Comparison of ENCODE assay signal across 13 cellular contexts in the genomic region with DNA sequence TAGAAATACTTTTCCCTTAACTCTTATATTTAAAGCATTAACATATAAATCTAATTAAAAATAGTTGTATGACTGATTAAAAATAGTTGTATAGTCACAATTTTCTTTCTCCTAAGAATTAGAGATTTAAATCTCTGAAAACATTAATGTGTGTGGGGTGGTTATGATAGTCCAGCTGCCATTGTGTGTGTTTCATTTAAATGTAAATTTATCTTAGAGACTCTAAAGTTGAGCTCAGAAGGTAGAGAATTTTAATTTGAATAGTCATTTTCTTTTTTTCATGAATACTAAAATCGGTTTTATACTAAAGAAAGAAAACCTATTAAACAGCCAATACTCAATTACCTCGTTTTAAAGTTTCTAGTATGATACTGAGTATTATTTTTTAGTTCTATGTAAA. TPM values are rescaled to one million over a fixed set of nuclear protein-coding genes. Genes with fewer than 3 reads are reported as not detected.
A peak's percentile ranks its signal among the peaks of the same experiment; 100 is the strongest.
DNase-seq lines count a peak whose midpoint lies in the region; FAIRE-seq and TF ChIP-seq lines count a peak whose summit lies in the region.
"Had no signal": no experiment of that assay in that cellular context is flagged by ENCODE, and none has a peak within 500 bp of the region (broad histone marks: within the 10 kb centered on the region; RNA-seq: fewer than 3 reads in every experiment).

No MANE protein-coding gene starts in this region.

- no peaks in the 10 kb centered on the region for H3K23me2 ChIP-seq in H1 (ENCODE audit: low read depth, low read length)

- TF ChIP-seq RAD21 in H1 (IDR thresholded peaks at IDR 0.05 in 1 of 2, conservative IDR thresholded peaks at IDR 0.05 in 1 of 2; ENCODE audit: low read depth in 2 of 2, low read length in 2 of 2): no peak

- DNase-seq in H1 (ENCODE audit: low read depth in 1 of 2, low spot score in 2 of 2) (no peak), ACHN (no peak), lower leg skin (ENCODE audit: low spot score in 2 of 2) (no peak), posterior cingulate gyrus (no peak)
- DNase-seq: 8988T; CD4-positive, CD25-positive, alpha-beta regulatory T cell; DMS53; GF-D8; H7 had no signal

- no peak overlapping the region for H4K8ac ChIP-seq in H1 (ENCODE audit: extremely low read depth, insufficient read depth, low read length)

- CTCF ChIA-PET in H1 (lab: Charles Lee; ENCODE audit: partially characterized antibody): interaction anchor here (0.6 to 1.0 kb wide), 3 partner anchors 11 to 66 kb away, joined by 3 to 4 read pairs (median 3); no protein-coding TSS in a partner anchor

- no peak overlapping the region; the same call in 1 of the 2 replicates for H3K18ac ChIP-seq in H1 (ENCODE audit: extremely low read depth, low read length)

- 14% methylated on average over 2 of the region's 2 CpGs; no CpG with 5 or more reads in 1 of the 2 experiments for WGBS in H1 (ENCODE audit: extremely low coverage in 1 of 2, insufficient coverage in 1 of 2, insufficient read length in 1 of 2, insufficient replicate concordance in 2 of 2, low coverage in 1 of 2, low lambda C conversion rate in 2 of 2, missing lambda C conversion rate in 1 of 2), 2 experiments
- 70 to 73% methylated on average over 2 of the region's 2 CpGs for WGBS in lower leg skin, 2 donors

- H3K4me3 ChIP-seq in HUES48 (ENCODE audit: low read depth, low read length): no peak overlapping the region
- H3K4me3 ChIP-seq in H1 (ENCODE audit: extremely low read depth in 1 of 4, insufficient read depth in 2 of 4, low read depth in 3 of 4, low read length in 4 of 4): peak overlapping the region in 1 of 4 experiments; percentile 16; a peak in 1 of 8 replicates
- H3K4me3 ChIP-seq in iPS-20b (ENCODE audit: low read length): peak overlapping the region; percentile 36; the same call in 1 of the 2 replicates
- H3K4me3 ChIP-seq in neuron (ENCODE audit: low read length): peak overlapping the region; percentile 10
- no peak overlapping the region for H3K4me3 ChIP-seq in lower leg skin (ENCODE audit: low read depth, poor library complexity, severe bottlenecking)
- H3K4me3 ChIP-seq: BLaER1 treated with 17β-estradiol and CSF1 and Interleukin-3, amounts not matched to agents 10 nM and 100 nM had no signal

- FAIRE-seq in H1 (lab: Jason Lieb, UNC): no peak

- H4K5ac ChIP-seq in H1 (ENCODE audit: insufficient read length, low read depth, low read length): peak overlapping the region; percentile 45

- POLR2A ChIA-PET in H1 (lab: Charles Lee; ENCODE audit: partially characterized antibody): no interaction called here

- TF ChIP-seq POLR2A in H1 (IDR thresholded peaks at IDR 0.05; ENCODE audit: control extremely low read depth in 1 of 2, low read depth in 2 of 2, low read length in 2 of 2) (no peak), lower leg skin (IDR thresholded peaks at IDR 0.05) (no peak)

- no peaks in the 10 kb centered on the region for H4K20me1 ChIP-seq in H1 (replicated peaks in 1 of 2; ENCODE audit: control insufficient read depth in 1 of 2, insufficient read depth in 2 of 2, low read length in 2 of 2)
- H4K20me1 ChIP-seq: BLaER1 treated with 17β-estradiol and CSF1 and Interleukin-3, amounts not matched to agents 10 nM and 100 nM had no signal

- H3K27me3 ChIP-seq in HUES48 (ENCODE audit: control insufficient read depth, insufficient read depth, low read length): peaks cover 4% of the 10 kb centered on the region; the same call in 1 of the 2 replicates
- no peaks in the 10 kb centered on the region for H3K27me3 ChIP-seq in H1 (replicated peaks in 1 of 4; ENCODE audit: control insufficient read depth in 3 of 4, extremely low read depth in 1 of 4, insufficient read depth in 3 of 4, low read length in 3 of 4)
- no peaks in the 10 kb centered on the region for H3K27me3 ChIP-seq in iPS-20b (ENCODE audit: insufficient read depth, low read length)
- H3K27me3 ChIP-seq in neuron (ENCODE audit: insufficient read depth, low read length): no peaks in the 10 kb centered on the region
- H3K27me3 ChIP-seq: BLaER1 treated with 17β-estradiol and CSF1 and Interleukin-3, amounts not matched to agents 10 nM and 100 nM had no signal

- no peak overlapping the region for H3K23ac ChIP-seq in H1 (ENCODE audit: insufficient read length)

- no peaks in the 10 kb centered on the region for H3K79me2 ChIP-seq in H1 (ENCODE audit: control insufficient read depth in 1 of 2, insufficient read depth in 2 of 2, low read length in 2 of 2)

- in situ Hi-C loops in ACHN (cut with HindIII; ENCODE audit: low pct_ligation_motif_present, low pct_unique_long_range_greater_than_20kb, low sequenced_read_pairs): no loop called here

- H3K36me3 ChIP-seq in HUES48 (ENCODE audit: control insufficient read depth, insufficient read depth, low read length) (no peaks in the 10 kb centered on the region), H1 (ENCODE audit: control insufficient read depth in 2 of 4, insufficient read depth in 4 of 4, low read length in 3 of 4) (no peaks in the 10 kb centered on the region), iPS-20b (ENCODE audit: insufficient read depth, low read depth, low read length) (no peaks in the 10 kb centered on the region), neuron (ENCODE audit: insufficient read depth, low read length) (no peaks in the 10 kb centered on the region)
- H3K36me3 ChIP-seq: BLaER1 treated with 17β-estradiol and CSF1 and Interleukin-3, amounts not matched to agents 10 nM and 100 nM had no signal

- peak overlapping the region; percentile 38 for H3K27ac ChIP-seq in HUES48 (ENCODE audit: low read depth, low read length)
- H3K27ac ChIP-seq in H1 (ENCODE audit: low read depth, low read length): no peak overlapping the region
- no peak overlapping the region for H3K27ac ChIP-seq in iPS-20b (ENCODE audit: low read length)
- H3K27ac ChIP-seq: BLaER1 treated with 17β-estradiol and CSF1 and Interleukin-3, amounts not matched to agents 10 nM and 100 nM had no signal

- H2AK5ac ChIP-seq in H1 (ENCODE audit: low read depth, low read length): no peak overlapping the region

- H3K9me3 ChIP-seq in HUES48 (ENCODE audit: control insufficient read depth, insufficient read depth, low read length): no peaks in the 10 kb centered on the region
- no peaks in the 10 kb centered on the region for H3K9me3 ChIP-seq in H1 (ENCODE audit: insufficient read depth in 2 of 2, low read depth in 1 of 2, low read length in 1 of 2)
- no peaks in the 10 kb centered on the region for H3K9me3 ChIP-seq in iPS-20b (ENCODE audit: insufficient read depth, low read depth, low read length)
- no peaks in the 10 kb centered on the region for H3K9me3 ChIP-seq in neuron (ENCODE audit: low read length)
- H3K9me3 ChIP-seq: BLaER1 treated with 17β-estradiol and CSF1 and Interleukin-3, amounts not matched to agents 10 nM and 100 nM had no signal

- no peak overlapping the region for H3K14ac ChIP-seq in H1 (ENCODE audit: insufficient read length)

- H3K79me1 ChIP-seq in H1 (ENCODE audit: low read depth, low read length): no peaks in the 10 kb centered on the region

- intact Hi-C loops in lower leg skin (cut with DNase I; ENCODE audit: low total_unique reads) (no loop called here), posterior cingulate gyrus (cut with DNase I) (loop anchor here (5.0 to 10.0 kb wide), 3 partner anchors 64 to 104 kb away; no protein-coding TSS in a partner anchor)

- no peak overlapping the region for H3K56ac ChIP-seq in H1 (replicated peaks; ENCODE audit: insufficient read length, low read depth, low read length)

- no peak overlapping the region for H2BK120ac ChIP-seq in H1 (replicated peaks; ENCODE audit: low read depth, low read length)

- no peak overlapping the region for H2BK20ac ChIP-seq in H1 (ENCODE audit: low read length)

- H3K9ac ChIP-seq in HUES48 (ENCODE audit: low read depth, low read length) (no peak overlapping the region), H1 (replicated peaks in 1 of 4; ENCODE audit: extremely low read depth in 1 of 4, low read depth in 3 of 4, low read length in 3 of 4) (no peak overlapping the region), iPS-20b (ENCODE audit: low read depth, low read length) (no peak overlapping the region)
- H3K9ac ChIP-seq: BLaER1 treated with 17β-estradiol and CSF1 and Interleukin-3, amounts not matched to agents 10 nM and 100 nM had no signal

- no peak overlapping the region for H4K91ac ChIP-seq in H1 (replicated peaks; ENCODE audit: insufficient read length, low read length)

- H2BK5ac ChIP-seq in H1 (ENCODE audit: low read depth, low read length): no peak overlapping the region

- no peak overlapping the region for H2BK12ac ChIP-seq in H1 (ENCODE audit: low read depth, low read length)

- no peak for TF ChIP-seq EP300 in H1 (IDR thresholded peaks at IDR 0.05; ENCODE audit: borderline replicate concordance in 1 of 2, low read depth in 2 of 2, low read length in 2 of 2)

- TF ChIP-seq CTCF in H1 (IDR thresholded peaks at IDR 0.05; ENCODE audit: control extremely low read depth in 1 of 3, insufficient read depth in 1 of 3, low read depth in 1 of 3, low read length in 3 of 3) (no peak), lower leg skin (IDR thresholded peaks at IDR 0.05) (no peak)

- H2BK15ac ChIP-seq in H1 (ENCODE audit: low read length): no peak overlapping the region

- H3K4ac ChIP-seq in H1 (replicated peaks; ENCODE audit: insufficient read length, low read depth, low read length): no peak overlapping the region

- peak overlapping the region in 1 of 2 experiments; percentile 11; a peak in 1 of 4 replicates for H3K4me2 ChIP-seq in H1 (ENCODE audit: insufficient read depth in 1 of 2, low read depth in 2 of 2, low read length in 2 of 2)
- H3K4me2 ChIP-seq: BLaER1 treated with 17β-estradiol and CSF1 and Interleukin-3, amounts not matched to agents 10 nM and 100 nM had no signal

- H2AFZ ChIP-seq in H1 (ENCODE audit: low read length) (no peak overlapping the region), neuron (ENCODE audit: low read depth, low read length) (no peak overlapping the region)

- H3K4me1 ChIP-seq in HUES48 (ENCODE audit: control insufficient read depth, insufficient read depth, low read length): peaks cover 60% of the 10 kb centered on the region
- peaks cover 0 to 36% (median 6%) of the 10 kb centered on the region in 4 experiments; a peak in 3 of 7 replicates for H3K4me1 ChIP-seq in H1 (replicated peaks in 1 of 4; ENCODE audit: control insufficient read depth in 3 of 4, insufficient read depth in 4 of 4, low read length in 3 of 4)
- H3K4me1 ChIP-seq in iPS-20b (ENCODE audit: insufficient read depth, low read length): peaks cover 49% of the 10 kb centered on the region
- peaks cover 93% of the 10 kb centered on the region for H3K4me1 ChIP-seq in neuron (ENCODE audit: insufficient read depth, low read length)
- H3K4me1 ChIP-seq: BLaER1 treated with 17β-estradiol and CSF1 and Interleukin-3, amounts not matched to agents 10 nM and 100 nM had no signal

RNA-seq across cellular contexts. Expression of gene GREB1L, which starts 18.6 kb away (rescaled TPM):
- 0.31 and 0.34 TPM in 2 replicates for total RNA-seq in H1 (2021; fragmentation: NEBNext Ultra II Directional; extraction: Animal tissue kit (Norgen Biotek cat#: 25700))
- polyA plus RNA-seq in H1 (2011; rRNA removed): 1.6 and 2.9 TPM in 2 replicates
- 2.7 TPM for polyA plus RNA-seq in H1 (2011; cell fraction: cytosol; rRNA removed)
- 4.9 TPM for polyA plus RNA-seq in H1 (2011; cell fraction: nucleus; rRNA removed)
- polyA plus RNA-seq in H1 (2012, experiment 1 of 2): 1.1 to 1.9 TPM (median 1.5 TPM) in 4 replicates
- polyA plus RNA-seq in H1 (2012, experiment 2 of 2): 0.13 TPM
- polyA plus RNA-seq in H1 (2013, experiment 1 of 2): not detected
- 0.02 TPM for polyA plus RNA-seq in H1 (2013, experiment 2 of 2)
- polyA minus RNA-seq in H1 (2011; rRNA and poly(A)+ RNA removed): 4.2 and 12.5 TPM in 2 replicates
- 6.5 TPM for polyA minus RNA-seq in H1 (2011; cell fraction: cytosol; rRNA and poly(A)+ RNA removed)
- polyA minus RNA-seq in H1 (2011; cell fraction: nucleus; rRNA and poly(A)+ RNA removed): 12.3 TPM
- 1 to 10 TPM; 1.1 to 6.5 (median 4.0) TPM for total RNA-seq in lower leg skin
- total RNA-seq: CD4-positive, CD25-positive, alpha-beta regulatory T cell had no signal

Comparison
In these comparisons a context has a peak if more than half of its experiments do, and no peak if none do; other contexts are left out.
1. H3K4me3 ChIP-seq: peak in iPS-20b (single experiment) and neuron (single experiment); none in HUES48 (single experiment) and lower leg skin (single experiment).